ENCODE assay signal across 15 cellular contexts in genomic region chrX:111133389-111133788, GRCh38. TPM values are rescaled to one million over a fixed set of nuclear protein-coding genes. Genes with fewer than 3 reads are reported as not detected.
"Had no signal": no experiment of that assay in that cellular context is flagged by ENCODE, and none has a peak within 500 bp of the region (broad histone marks: within the 10 kb centered on the region; RNA-seq: fewer than 3 reads in every experiment).

No MANE protein-coding gene starts in this region.

- H3K36me3 Mint-ChIP-seq: activated naive CD4-positive, alpha-beta T cell treated with anti-CD3 and anti-CD28 coated beads, Interleukin-2, amount 10 ng/mL, durations not matched to agents 7 days and 5 days; mesothelial cell of epicardium; T-cell had no signal

- H3K9me3 Mint-ChIP-seq: activated naive CD4-positive, alpha-beta T cell treated with anti-CD3 and anti-CD28 coated beads, Interleukin-2, amount 10 ng/mL, durations not matched to agents 7 days and 5 days; mesothelial cell of epicardium; neural crest cell; T-cell had no signal

- H3K36me3 ChIP-seq: esophagus muscularis mucosa, gastrocnemius medialis, ovary, transverse colon had no signal

- DNase-seq: activated CD4-positive, alpha-beta T cell treated with anti-CD3 and anti-CD28 coated beads for 4 hours; activated naive CD4-positive, alpha-beta T cell treated with anti-CD3 and anti-CD28 coated beads, Interleukin-2, amount 10 ng/mL, durations not matched to agents 7 days and 5 days; amygdala; dorsolateral prefrontal cortex; gastrocnemius medialis; ovary; T-cell; T1000; transverse colon had no signal

- H3K9me3 ChIP-seq: esophagus muscularis mucosa, gastrocnemius medialis, ovary, transverse colon had no signal

- H3K27me3 Mint-ChIP-seq: activated naive CD4-positive, alpha-beta T cell treated with anti-CD3 and anti-CD28 coated beads, Interleukin-2, amount 10 ng/mL, durations not matched to agents 7 days and 5 days had no signal

- H3K27ac Mint-ChIP-seq: activated naive CD4-positive, alpha-beta T cell treated with anti-CD3 and anti-CD28 coated beads, Interleukin-2, amount 10 ng/mL, durations not matched to agents 7 days and 5 days; mesothelial cell of epicardium; T-cell had no signal

- H3K4me3 ChIP-seq: dorsolateral prefrontal cortex, esophagus muscularis mucosa, gastrocnemius medialis, ovary, skin epidermis, transverse colon had no signal

- H3K4me1 Mint-ChIP-seq: neural crest cell, T-cell had no signal

- ATAC-seq: gastrocnemius medialis, T-cell had no signal

- H3K27ac ChIP-seq: dorsolateral prefrontal cortex, esophagus muscularis mucosa, gastrocnemius medialis, ovary, skin epidermis, transverse colon, VCaP had no signal

- H3K4me1 ChIP-seq: esophagus muscularis mucosa, gastrocnemius medialis, transverse colon had no signal

- H3K4me3 Mint-ChIP-seq: activated naive CD4-positive, alpha-beta T cell treated with anti-CD3 and anti-CD28 coated beads, Interleukin-2, amount 10 ng/mL, durations not matched to agents 7 days and 5 days; mesothelial cell of epicardium; neural crest cell; T-cell had no signal

- H3K27me3 ChIP-seq: esophagus muscularis mucosa, gastrocnemius medialis, ovary, transverse colon had no signal

RNA-seq across cellular contexts. Expression of gene PAK3, which starts 37.4 kb away (rescaled TPM):
- total RNA-seq: myocyte had no signal
